ENCODE assay signal across 19 cellular contexts in genomic region chr19:49463960-49464740, GRCh38. TPM values are rescaled to one million over a fixed set of nuclear protein-coding genes. Genes with fewer than 3 reads are reported as not detected.
DNase-seq lines count a peak whose midpoint lies in the region; ATAC-seq and TF ChIP-seq lines count a peak whose summit lies in the region.
"Had no signal": no experiment of that assay in that cellular context is flagged by ENCODE, and none has a peak within 500 bp of the region (broad histone marks: within the 10 kb centered on the region; RNA-seq: fewer than 3 reads in every experiment).

No MANE protein-coding gene starts in this region.

- intact Hi-C loops in Panc1 (cut with micrococcal nuclease; ENCODE audit: unreplicated experiment) (no loop called here), vagina (cut with DNase I) (no loop called here)

- H3K9me3 Mint-ChIP-seq in activated T-cell treated with anti-CD3 and anti-CD28 coated beads, Interleukin-2, amount 50 U/mL, for 24 hours, result no peaks in the 10 kb centered on the region
- peaks cover 3% of the 10 kb centered on the region for H3K9me3 Mint-ChIP-seq in memory B cell
- H3K9me3 Mint-ChIP-seq: CD14-positive monocyte, H9 had no signal

- no TSS peak for BruUV-seq in Panc1 (replicated peaks; lab: Mats Ljungman, UMichigan)

- no peaks in the 10 kb centered on the region for H3K27me3 Mint-ChIP-seq in activated T-cell treated with anti-CD3 and anti-CD28 coated beads, Interleukin-2, amount 50 U/mL, for 24 hours
- H3K27me3 Mint-ChIP-seq in memory B cell, result no peaks in the 10 kb centered on the region

- peaks cover 55% of the 10 kb centered on the region for H3K36me3 Mint-ChIP-seq in activated T-cell treated with anti-CD3 and anti-CD28 coated beads, Interleukin-2, amount 50 U/mL, for 24 hours (ENCODE audit: low read depth)
- H3K36me3 Mint-ChIP-seq in memory B cell, result peaks cover 20% of the 10 kb centered on the region

- no peaks in the 10 kb centered on the region for H3K9me3 ChIP-seq in Panc1 (ENCODE audit: control insufficient read depth, insufficient read depth, low read depth, low read length)
- no peaks in the 10 kb centered on the region for H3K9me3 ChIP-seq in vagina

- H3K27ac Mint-ChIP-seq in activated T-cell treated with anti-CD3 and anti-CD28 coated beads, Interleukin-2, amount 50 U/mL, for 24 hours, result peak overlapping the region; percentile 50
- peak overlapping the region; percentile 82 for H3K27ac Mint-ChIP-seq in memory B cell
- H3K27ac Mint-ChIP-seq: H9 had no signal

- in situ Hi-C loops in Panc1 (cut with HindIII; ENCODE audit: low pct_unique_long_range_greater_than_20kb, low sequenced_read_pairs), result no loop called here

- no peaks in the 10 kb centered on the region for H3K36me3 ChIP-seq in Panc1 (ENCODE audit: control insufficient read depth, insufficient read depth, low read length)
- peaks cover 0 to 26% of the 10 kb centered on the region in 2 donors for H3K36me3 ChIP-seq in vagina

- H3K4me3 ChIP-seq in Panc1 (ENCODE audit: low read depth in 2 of 2, low read length in 2 of 2) (no peak overlapping the region), vagina (no peak overlapping the region)

- H3K4me1 Mint-ChIP-seq in activated T-cell treated with anti-CD3 and anti-CD28 coated beads, Interleukin-2, amount 50 U/mL, for 24 hours (ENCODE audit: low read depth), result peaks cover 10% of the 10 kb centered on the region
- peaks cover 4% of the 10 kb centered on the region for H3K4me1 Mint-ChIP-seq in memory B cell

- ATAC-seq in Panc1 (peak; percentile 37; the same call in 1 of the 2 replicates), memory B cell (ENCODE audit: low read depth) (no peak), HG03469 (IDR thresholded peaks at IDR 0.05; ENCODE audit: unreplicated experiment) (no peak)

- POLR2A ChIA-PET in Panc1 (lab: Charles Lee), result no interaction called here

- no peak for TF ChIP-seq CTCF in Panc1 (IDR thresholded peaks at IDR 0.05)
- TF ChIP-seq CTCF in vagina (IDR thresholded peaks at IDR 0.05), result no peak

- H3K27me3 ChIP-seq in Panc1 (ENCODE audit: control insufficient read depth, insufficient read depth, low read length), result no peaks in the 10 kb centered on the region
- H3K27me3 ChIP-seq in vagina, result no peaks in the 10 kb centered on the region

- no peak for DNase-seq in activated T-cell treated with anti-CD3 and anti-CD28 coated beads, Interleukin-2, amount 50 U/mL, for 24 hours
- DNase-seq in activated T-cell treated with anti-CD3 and anti-CD28 coated beads for 4 hours, result no peak
- no peak for DNase-seq in Panc1 (ENCODE audit: low read depth, low spot score)
- no peak for DNase-seq in memory B cell (ENCODE audit: low spot score in 2 of 2)
- no peak for DNase-seq in vagina (ENCODE audit: extremely low spot score in 2 of 2)
- no peak for DNase-seq in HuH-7.5 (ENCODE audit: low spot score)
- DNase-seq: Calu3, DMS53, H9, KG1, NCI-H1417 treated with DMSO at 0.1 percent for 48 hours, NCI-H2029, NCI-H2171 treated with DMSO at 0.1 percent for 48 hours, NCI-H446 treated with DMSO at 0.1 percent for 48 hours, NCI-H748 treated with DMSO at 0.1 percent for 48 hours, OCI-M1, RPMI8226 had no signal

- H3K4me1 ChIP-seq in Panc1 (ENCODE audit: control insufficient read depth, insufficient read depth, low read length) (no peaks in the 10 kb centered on the region), vagina (peaks cover 13% of the 10 kb centered on the region)

- CTCF ChIA-PET in Panc1 (lab: Charles Lee), result no interaction called here

- H3K27ac ChIP-seq in Panc1 (ENCODE audit: low read length), result no peak overlapping the region
- no peak overlapping the region for H3K27ac ChIP-seq in vagina

- H3K4me3 Mint-ChIP-seq in activated T-cell treated with anti-CD3 and anti-CD28 coated beads, Interleukin-2, amount 50 U/mL, for 24 hours, result no peak overlapping the region
- no peak overlapping the region for H3K4me3 Mint-ChIP-seq in memory B cell
- H3K4me3 Mint-ChIP-seq: CD14-positive monocyte, H9 had no signal

- no peak for TF ChIP-seq POLR2A in vagina (IDR thresholded peaks at IDR 0.05)

RNA-seq across cellular contexts. Expression of gene FLT3LG, which starts 9.9 kb away (rescaled TPM):
- total RNA-seq in Panc1 (2021; ENCODE audit: unreplicated experiment) (1.5 TPM), vagina (10.1 TPM)
- polyA plus RNA-seq in Panc1 (2012; ENCODE audit: insufficient read length), result 2.9 TPM

RNA-seq across cellular contexts. Expression of gene ALDH16A1, which starts 11.1 kb away (rescaled TPM):
- total RNA-seq in Panc1 (2021; ENCODE audit: unreplicated experiment) (19.6 TPM), vagina (29.5 TPM)
- 31.7 TPM for polyA plus RNA-seq in Panc1 (2012; ENCODE audit: insufficient read length)

RNA-seq across cellular contexts. Expression of gene PIH1D1, which starts 12.5 kb away (rescaled TPM):
- total RNA-seq in Panc1 (2021; ENCODE audit: unreplicated experiment) (78.5 TPM), vagina (96.3 TPM)
- 72.4 TPM for polyA plus RNA-seq in Panc1 (2012; ENCODE audit: insufficient read length)

RNA-seq across cellular contexts. Expression of gene SLC17A7, which starts 22.8 kb away (rescaled TPM):
- total RNA-seq in Panc1 (2021; ENCODE audit: unreplicated experiment), result 1.2 TPM
- polyA plus RNA-seq in Panc1 (2012; ENCODE audit: insufficient read length), result 1.7 TPM
- 0.74 TPM for total RNA-seq in vagina
- total RNA-seq: Calu3 had no signal

RNA-seq across cellular contexts. Expression of gene RPL13A, which starts 23.3 kb away (rescaled TPM):
- 1,196 TPM for total RNA-seq in Panc1 (2021; ENCODE audit: unreplicated experiment)
- 1,501 TPM for polyA plus RNA-seq in Panc1 (2012; ENCODE audit: insufficient read length)
- 3,900 TPM for total RNA-seq in vagina
